17 cellular contexts compared by ENCODE assay signal in the genomic region with DNA sequence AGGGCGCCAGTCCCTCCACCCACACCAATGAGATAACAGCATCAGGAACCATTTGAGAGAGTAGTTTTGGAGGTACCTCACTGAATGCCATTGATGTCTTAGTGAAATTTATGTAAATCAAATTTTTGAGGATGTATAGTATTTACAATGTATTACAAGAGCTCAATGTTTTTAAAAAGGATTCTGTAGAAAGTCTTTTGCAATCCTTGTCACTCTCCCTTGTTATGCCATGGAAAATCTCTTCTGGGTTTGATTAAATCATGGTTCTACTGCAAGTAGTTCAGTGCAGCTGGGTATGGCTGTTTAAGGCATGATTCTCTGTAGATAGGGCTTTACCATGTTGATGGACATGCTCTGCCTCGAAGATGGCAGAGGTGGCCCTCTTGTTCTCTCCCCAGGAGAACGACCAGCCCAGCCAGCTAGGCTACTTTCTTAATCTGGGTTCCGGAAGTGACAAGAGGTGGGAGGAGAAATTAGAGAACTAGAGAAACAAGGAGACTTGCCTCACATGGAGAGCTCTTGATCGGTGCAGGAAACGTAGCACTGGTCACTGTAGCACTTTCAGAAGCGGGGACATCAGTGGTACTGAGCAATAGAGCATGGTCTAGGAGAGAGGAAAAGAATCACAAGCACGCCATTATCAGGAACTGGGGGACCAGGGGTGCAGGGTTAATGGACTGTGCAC.
"Had no signal": no experiment of that assay in that cellular context is flagged by ENCODE, and none has a peak within 500 bp of the region (broad histone marks: within the 10 kb centered on the region; RNA-seq: fewer than 3 reads in every experiment).

No MANE protein-coding gene starts in this region.

- DNase-seq: activated CD4-positive, alpha-beta T cell treated with anti-CD3 and anti-CD28 coated beads for 4 hours; activated CD8-positive, alpha-beta memory T cell treated with anti-CD3 and anti-CD28 coated beads, Interleukin-2, amount 50 U/mL, for 48 hours; activated CD8-positive, alpha-beta T cell treated with anti-CD3 and anti-CD28 coated beads, Interleukin-2, amount 10 ng/mL, durations not matched to agents 7 days and 5 days; activated naive CD4-positive, alpha-beta T cell; effector CD4-positive, alpha-beta T cell; gastrocnemius medialis; left ventricle myocardium inferior; small intestine; transverse colon had no signal

- H3K9me3 Mint-ChIP-seq: mesothelial cell of epicardium, neural progenitor cell had no signal

- H3K4me1 Mint-ChIP-seq: mesothelial cell of epicardium had no signal

- H3K36me3 Mint-ChIP-seq: mesothelial cell of epicardium; neural progenitor cell; stimulated activated naive B cell treated with anti-CD40 and anti-IgM and Interleukin-4, amounts not matched to agents 10 μg/mL and 1 μg/mL and 100 μg/mL, for 72 hours had no signal

- H3K4me3 Mint-ChIP-seq: activated CD8-positive, alpha-beta T cell treated with anti-CD3 and anti-CD28 coated beads, Interleukin-2, amount 10 ng/mL, durations not matched to agents 7 days and 5 days; mesothelial cell of epicardium; neural progenitor cell; stimulated activated naive B cell treated with anti-CD40 and anti-IgM and Interleukin-4, amounts not matched to agents 10 μg/mL and 1 μg/mL and 100 μg/mL, for 72 hours had no signal

- ATAC-seq: activated CD8-positive, alpha-beta T cell treated with anti-CD3 and anti-CD28 coated beads, Interleukin-2, amount 10 ng/mL, durations not matched to agents 7 days and 5 days; gastrocnemius medialis had no signal

- H3K4me3 ChIP-seq: cardiac muscle cell, gastrocnemius medialis, left ventricle myocardium inferior, neural progenitor cell, right atrium auricular region, transverse colon had no signal

- H3K27ac Mint-ChIP-seq: activated CD8-positive, alpha-beta T cell treated with anti-CD3 and anti-CD28 coated beads, Interleukin-2, amount 10 ng/mL, durations not matched to agents 7 days and 5 days; mesothelial cell of epicardium; neural progenitor cell had no signal

- FAIRE-seq: astrocyte, colon, keratinocyte, small intestine had no signal
